ENCODE assay signal across 22 cellular contexts in genomic region chr16:87002717-87003413, GRCh38.
DNase-seq lines count a peak whose midpoint lies in the region; TF ChIP-seq lines count a peak whose summit lies in the region.
"Had no signal": no experiment of that assay in that cellular context is flagged by ENCODE, and none has a peak within 500 bp of the region (broad histone marks: within the 10 kb centered on the region; RNA-seq: fewer than 3 reads in every experiment).

No MANE protein-coding gene starts in this region.

- H3K4me3 ChIP-seq in mammary epithelial cell (replicated peaks in 1 of 3; ENCODE audit: insufficient read depth in 1 of 3, low read depth in 2 of 3, low read length in 3 of 3) (no peak overlapping the region), foreskin fibroblast (ENCODE audit: low read depth in 1 of 2, low read length in 2 of 2) (no peak overlapping the region)
- H3K4me3 ChIP-seq: gastroesophageal sphincter, right lobe of liver, tibial artery had no signal

- H3K9ac ChIP-seq in mammary epithelial cell (ENCODE audit: insufficient read depth, low read length): no peak overlapping the region

- no TSS peak for BruUV-seq in MCF 10A (replicated peaks; lab: Mats Ljungman, UMichigan)
- no TSS peak for BruUV-seq in mammary epithelial cell (replicated peaks; lab: Mats Ljungman, UMichigan)

- no peak overlapping the region for H3K4me2 ChIP-seq in mammary epithelial cell (ENCODE audit: insufficient read depth, low read depth, low read length)

- DNase-seq in MCF 10A (ENCODE audit: unreplicated experiment): peak; percentile 41
- DNase-seq in mammary epithelial cell: no peak
- peak; percentile 46 for DNase-seq in amniotic epithelial cell (ENCODE audit: low read depth)
- peak; percentile 52 to 67 for DNase-seq in foreskin fibroblast
- peak; percentile 72 for DNase-seq in stromal cell of bone marrow (ENCODE audit: low read depth)
- no peak for DNase-seq in activated CD8-positive, alpha-beta memory T cell treated with anti-CD3 and anti-CD28 coated beads, Interleukin-2, amount 50 U/mL, for 4 hours
- DNase-seq in DMS114 treated with DMSO at 0.1 percent for 48 hours (lab: John Stamatoyannopoulos, UW; ENCODE audit: unreplicated experiment): no peak
- no peak for DNase-seq in T-helper 9 cell
- DNase-seq: activated effector memory CD4-positive, alpha-beta T cell treated with Interleukin-2 at 50 U/mL for 16 hours; aorta; CD4-positive, alpha-beta memory T cell; DND-41; NCI-H187 treated with DMSO at 0.1 percent for 48 hours; NCI-H526 treated with DMSO at 0.1 percent for 48 hours; RPMI8226; stimulated activated CD4-positive, alpha-beta T cell treated with anti-CD3 and anti-CD28 coated beads, Interleukin-4, amount 100 ng/mL, for 24 hours; T-cell had no signal

- TF ChIP-seq CTCF in MCF 10A (IDR thresholded peaks at IDR 0.05; ENCODE audit: unreplicated experiment) (no peak), mammary epithelial cell (conservative IDR thresholded peaks at IDR 0.05 in 1 of 2, IDR thresholded peaks at IDR 0.05 in 1 of 2; ENCODE audit: extremely low read depth in 1 of 2, insufficient read depth in 1 of 2, low read depth in 1 of 2, low read length in 2 of 2) (no peak), foreskin fibroblast (IDR thresholded peaks at IDR 0.05; ENCODE audit: low read depth, low read length) (no peak)

- POLR2A ChIA-PET in MCF 10A (lab: Yijun Ruan, JAX): no interaction called here

- no peaks in the 10 kb centered on the region for H3K79me2 ChIP-seq in mammary epithelial cell (ENCODE audit: insufficient read depth, low read length)

- no peaks in the 10 kb centered on the region for H3K4me1 ChIP-seq in mammary epithelial cell (ENCODE audit: insufficient read depth, low read length)
- H3K4me1 ChIP-seq: gastroesophageal sphincter, right lobe of liver, tibial artery had no signal

- no peaks in the 10 kb centered on the region for H3K9me3 ChIP-seq in mammary epithelial cell (replicated peaks; ENCODE audit: insufficient read depth, low read length)
- H3K9me3 ChIP-seq: neutrophil, right lobe of liver had no signal

- no peak overlapping the region for H3K4me3 Mint-ChIP-seq in MCF 10A (ENCODE audit: unreplicated experiment)
- H3K4me3 Mint-ChIP-seq: T-cell, WTC11 had no signal

- no peaks in the 10 kb centered on the region for H3K36me3 ChIP-seq in mammary epithelial cell (ENCODE audit: insufficient read depth, low read length)
- H3K36me3 ChIP-seq: gastroesophageal sphincter, neutrophil, right lobe of liver, tibial artery had no signal

- CTCF ChIA-PET in MCF 10A (lab: Yijun Ruan, JAX): no interaction called here
- CTCF ChIA-PET in mammary epithelial cell (lab: Charles Lee; ENCODE audit: low non-redundant PET): interaction anchor here (0.7 kb wide), 1 partner anchor 60 kb away, joined by 3 read pairs; no protein-coding TSS in a partner anchor

- dilution Hi-C loops in mammary epithelial cell (cut with HindIII; ENCODE audit: low sequenced_read_pairs): no loop called here

- H3K27me3 Mint-ChIP-seq in MCF 10A (ENCODE audit: insufficient read depth, unreplicated experiment): peaks cover 18% of the 10 kb centered on the region

- no peaks in the 10 kb centered on the region for H3K9me3 Mint-ChIP-seq in MCF 10A (ENCODE audit: unreplicated experiment)

- peaks cover 6% of the 10 kb centered on the region for H3K4me1 Mint-ChIP-seq in MCF 10A (ENCODE audit: insufficient read depth, unreplicated experiment)
- H3K4me1 Mint-ChIP-seq: CD4-positive, alpha-beta memory T cell; T-cell; WTC11 had no signal

- intact Hi-C loops in MCF 10A (cut with micrococcal nuclease): no loop called here
- intact Hi-C loops in mammary epithelial cell (cut with micrococcal nuclease): no loop called here

- H3K27me3 ChIP-seq in mammary epithelial cell (ENCODE audit: insufficient read depth, low read length): no peaks in the 10 kb centered on the region
- H3K27me3 ChIP-seq: right lobe of liver, tibial artery had no signal

- H4K20me1 ChIP-seq in mammary epithelial cell (ENCODE audit: insufficient read depth, low read length): no peaks in the 10 kb centered on the region

- in situ Hi-C loops in mammary epithelial cell (cut with MboI; ENCODE audit: low sequenced_read_pairs in 2 of 2): loop anchor here in 1 of 2 donors (25.0 kb wide), 1 partner anchor 191 kb away; no protein-coding TSS in a partner anchor

- peaks cover 1% of the 10 kb centered on the region for H3K36me3 Mint-ChIP-seq in MCF 10A (ENCODE audit: insufficient read depth, unreplicated experiment)
- H3K36me3 Mint-ChIP-seq: CD4-positive, alpha-beta memory T cell; T-cell had no signal

- no peak overlapping the region for H3K27ac ChIP-seq in mammary epithelial cell (ENCODE audit: insufficient read depth, low read depth, low read length)
- H3K27ac ChIP-seq: gastroesophageal sphincter, neutrophil, right lobe of liver, tibial artery had no signal

- H2AFZ ChIP-seq in mammary epithelial cell (ENCODE audit: low read depth, low read length): no peak overlapping the region

- H3K27ac Mint-ChIP-seq in MCF 10A (ENCODE audit: low read depth, unreplicated experiment): no peak overlapping the region
- H3K27ac Mint-ChIP-seq: T-cell, WTC11 had no signal

Comparison
In these comparisons a context has a peak if more than half of its experiments do, and no peak if none do; other contexts are left out.
1. DNase-seq: peak in MCF 10A (single experiment), amniotic epithelial cell (single experiment), foreskin fibroblast (2 of 2) and stromal cell of bone marrow (single experiment); none in mammary epithelial cell (single experiment), activated CD8-positive, alpha-beta memory T cell treated with anti-CD3 and anti-CD28 coated beads, Interleukin-2, amount 50 U/mL, for 4 hours (single experiment), DMS114 treated with DMSO at 0.1 percent for 48 hours (single experiment) and T-helper 9 cell (single experiment).